Comparison of ENCODE assay signal across 8 cellular contexts in the genomic region with DNA sequence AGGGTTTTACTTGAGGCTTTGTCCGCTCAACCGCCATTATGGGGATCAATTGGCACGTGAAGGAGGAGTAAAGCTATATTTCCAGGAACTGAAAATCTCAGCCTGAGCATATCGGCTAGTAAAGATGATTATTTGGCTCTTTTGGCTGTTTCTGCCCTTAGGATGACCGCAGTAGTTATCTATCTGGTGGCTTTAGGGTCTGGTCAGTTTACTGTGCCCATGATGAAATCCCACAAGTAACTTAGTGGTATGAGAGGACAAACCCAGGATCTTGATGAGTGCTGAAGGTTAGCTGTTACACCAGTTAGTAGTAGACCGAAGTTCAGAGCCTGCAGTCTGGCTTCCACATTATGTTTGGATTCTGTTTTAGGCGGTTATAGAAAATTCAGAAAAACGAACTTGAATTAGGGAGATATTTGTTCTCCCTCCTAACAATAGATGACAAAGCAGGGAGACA. TPM values are rescaled to one million over a fixed set of nuclear protein-coding genes. Genes with fewer than 3 reads are reported as not detected.
DNase-seq lines count a peak whose midpoint lies in the region; ATAC-seq, FAIRE-seq and TF ChIP-seq lines count a peak whose summit lies in the region.

No MANE protein-coding gene starts in this region.

- DNase-seq in GM23248 (peak; percentile 54), RKO (ENCODE audit: low spot score) (peak; percentile 53), erythroblast (lab: John Stamatoyannopoulos, UW) (peak in 1 of 2 experiments; percentile 64), pons (ENCODE audit: low spot score) (peak; percentile 49), GM19240 (ENCODE audit: insufficient read length, low spot score) (no peak), D721Med (ENCODE audit: insufficient read length, low spot score) (no peak), A172 (ENCODE audit: low spot score) (no peak)

- peaks cover 47% of the 10 kb centered on the region for H3K36me3 ChIP-seq in GM23248 (ENCODE audit: low read depth)

- peaks cover 30% of the 10 kb centered on the region for H4K20me1 ChIP-seq in GM23248 (ENCODE audit: insufficient read depth)

- no peak for FAIRE-seq in D721Med (lab: Jason Lieb, UNC)

- ATAC-seq in HG03378 (IDR thresholded peaks at IDR 0.05; ENCODE audit: unreplicated experiment), result no peak

- 2% methylated on average over 8 of the region's 8 CpGs for WGBS in GM23248 (ENCODE audit: low coverage in 1 of 2, low lambda C conversion rate in 2 of 2, missing lambda C conversion rate in 2 of 2), 2 experiments

- peak; percentile 69 for TF ChIP-seq POLR2A in erythroblast (IDR thresholded peaks at IDR 0.05; ENCODE audit: low read length)

- H3K27me3 ChIP-seq in GM23248 (replicated peaks; ENCODE audit: insufficient read depth), result no peaks in the 10 kb centered on the region

- no peaks in the 10 kb centered on the region for H3K9me2 ChIP-seq in GM23248 (ENCODE audit: insufficient read depth)

- peak overlapping the region; percentile 98 for H3K9ac ChIP-seq in GM23248

- H3K79me2 ChIP-seq in GM23248 (ENCODE audit: insufficient read depth), result peaks cover 70% of the 10 kb centered on the region

- H3K4me3 ChIP-seq in GM23248, result peak overlapping the region; percentile 92

- H3K27ac ChIP-seq in GM23248, result peak overlapping the region; percentile 95

- peaks cover 37% of the 10 kb centered on the region for H3K4me1 ChIP-seq in GM23248 (ENCODE audit: insufficient read depth)

- H3K4me2 ChIP-seq in GM23248 (ENCODE audit: unreplicated experiment), result peak overlapping the region; percentile 100

- in situ Hi-C loops in GM23248 (cut with MboI), result no loop called here

- TF ChIP-seq CTCF in D721Med (IDR thresholded peaks at IDR 0.05; ENCODE audit: insufficient read depth, missing control alignments), result no peak

- peaks cover 70% of the 10 kb centered on the region for H3F3A ChIP-seq in GM23248 (ENCODE audit: insufficient read depth)

- H3K9me3 ChIP-seq in GM23248 (ENCODE audit: low read depth), result no peaks in the 10 kb centered on the region

- H2AFZ ChIP-seq in GM23248, result no peak overlapping the region

RNA-seq across cellular contexts. Expression of a gene that starts 1.2 kb away (rescaled TPM):
- total RNA-seq in GM23248 (2014; rRNA removed; shearing (Covaris generic)), result 104 and 125 TPM in 2 replicates
- polyA plus RNA-seq in GM23248 (2016; fragmentation: Nextera tagmentation; extraction: Ambion mirVana), result 193 and 217 TPM in 2 replicates
- 94.6 and 95.2 TPM in 2 replicates for total RNA-seq in A172 (2014; rRNA removed; shearing (Covaris generic))

RNA-seq across cellular contexts. Expression of a gene that starts 21.1 kb away (rescaled TPM):
- 74.7 and 81.3 TPM in 2 replicates for total RNA-seq in GM23248 (2014; rRNA removed; shearing (Covaris generic))
- 62.7 and 65.4 TPM in 2 replicates for polyA plus RNA-seq in GM23248 (2016; fragmentation: Nextera tagmentation; extraction: Ambion mirVana)
- 28.1 and 31.5 TPM in 2 replicates for total RNA-seq in A172 (2014; rRNA removed; shearing (Covaris generic))

RNA-seq across cellular contexts. Expression of a gene that starts 37.2 kb away (rescaled TPM):
- 1.7 TPM in 1 of 2 replicates, not detected in the other for total RNA-seq in GM23248 (2014; rRNA removed; shearing (Covaris generic))
- 1.0 and 1.2 TPM in 2 replicates for polyA plus RNA-seq in GM23248 (2016; fragmentation: Nextera tagmentation; extraction: Ambion mirVana)
- 1.3 and 1.5 TPM in 2 replicates for total RNA-seq in A172 (2014; rRNA removed; shearing (Covaris generic))

RNA-seq across cellular contexts. Expression of a gene that starts 44.1 kb away (rescaled TPM):
- 50.3 and 59.0 TPM in 2 replicates for total RNA-seq in GM23248 (2014; rRNA removed; shearing (Covaris generic))
- 287 and 289 TPM in 2 replicates for polyA plus RNA-seq in GM23248 (2016; fragmentation: Nextera tagmentation; extraction: Ambion mirVana)
- 36.2 and 51.0 TPM in 2 replicates for total RNA-seq in A172 (2014; rRNA removed; shearing (Covaris generic))

RNA-seq across cellular contexts. Expression of a gene that starts 55.4 kb away (rescaled TPM):
- total RNA-seq in GM23248 (2014; rRNA removed; shearing (Covaris generic)), result 159 and 178 TPM in 2 replicates
- 294 and 308 TPM in 2 replicates for polyA plus RNA-seq in GM23248 (2016; fragmentation: Nextera tagmentation; extraction: Ambion mirVana)
- total RNA-seq in A172 (2014; rRNA removed; shearing (Covaris generic)), result 262 and 285 TPM in 2 replicates

Comparison
In these comparisons a context has a peak if more than half of its experiments do, and no peak if none do; other contexts are left out.
1. DNase-seq: peak in GM23248 (single experiment), RKO (single experiment) and pons (single experiment); none in GM19240 (single experiment), D721Med (single experiment) and A172 (single experiment).